ENCODE assay signal across 8 cellular contexts in the genomic region with DNA sequence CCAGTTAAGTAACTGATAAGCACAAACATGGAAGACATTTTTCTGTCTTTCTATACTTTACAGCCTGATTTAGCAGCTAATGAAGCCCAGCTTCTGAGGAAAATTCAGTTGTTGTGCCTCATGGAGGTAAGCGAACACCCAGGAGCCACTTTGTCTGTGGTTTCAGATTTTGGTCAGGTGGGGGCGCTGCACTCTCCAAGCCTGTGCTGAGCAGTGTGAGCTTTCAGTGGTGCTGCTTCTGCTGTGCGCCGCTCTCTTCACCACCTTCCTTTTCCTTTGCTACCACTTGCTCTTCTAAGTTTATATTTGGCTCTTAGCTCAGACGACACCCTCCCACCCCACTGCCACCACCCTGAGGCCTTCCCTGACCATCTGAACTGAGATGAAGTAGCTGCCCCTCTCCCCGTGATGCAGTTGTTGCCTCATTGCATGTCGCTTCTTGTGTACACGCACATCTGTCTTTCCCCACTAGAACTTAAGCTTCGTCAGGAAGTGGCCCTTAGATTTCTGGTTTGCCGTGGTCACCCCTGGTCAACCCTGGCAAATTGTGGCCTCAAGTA. TPM values are rescaled to one million over a fixed set of nuclear protein-coding genes. Genes with fewer than 3 reads are reported as not detected.
A peak's percentile ranks its signal among the peaks of the same experiment; 100 is the strongest.
DNase-seq lines count a peak whose midpoint lies in the region; ATAC-seq and TF ChIP-seq lines count a peak whose summit lies in the region.

No MANE protein-coding gene starts in this region.

- no peak overlapping the region for H3K4me3 ChIP-seq in MM.1S (ENCODE audit: low read length)

- H2AFZ ChIP-seq in MM.1S (ENCODE audit: low read length): no peak overlapping the region

- peaks cover 21% of the 10 kb centered on the region for H3K4me1 Mint-ChIP-seq in activated CD4-positive, alpha-beta T cell treated with anti-CD3 and anti-CD28 coated beads, Interleukin-2, amount 10 ng/mL, durations not matched to agents 24 days and 14 days
- H3K4me1 Mint-ChIP-seq in mesothelial cell of epicardium: no peaks in the 10 kb centered on the region

- H4K20me1 ChIP-seq in MM.1S (ENCODE audit: insufficient read depth, low read length): no peaks in the 10 kb centered on the region

- H3K27me3 Mint-ChIP-seq in activated CD4-positive, alpha-beta T cell treated with anti-CD3 and anti-CD28 coated beads, Interleukin-2, amount 10 ng/mL, durations not matched to agents 24 days and 14 days: no peaks in the 10 kb centered on the region
- no peaks in the 10 kb centered on the region for H3K27me3 Mint-ChIP-seq in mesothelial cell of epicardium (ENCODE audit: low read depth)

- no peak overlapping the region for H3K4me2 ChIP-seq in MM.1S (ENCODE audit: low read depth, low read length)

- H3K9me3 Mint-ChIP-seq in activated CD4-positive, alpha-beta T cell treated with anti-CD3 and anti-CD28 coated beads, Interleukin-2, amount 10 ng/mL, durations not matched to agents 24 days and 14 days: no peaks in the 10 kb centered on the region
- no peaks in the 10 kb centered on the region for H3K9me3 Mint-ChIP-seq in mesothelial cell of epicardium

- no peak overlapping the region for H3K4me3 Mint-ChIP-seq in activated CD4-positive, alpha-beta T cell treated with anti-CD3 and anti-CD28 coated beads, Interleukin-2, amount 10 ng/mL, durations not matched to agents 24 days and 14 days
- no peak overlapping the region for H3K4me3 Mint-ChIP-seq in mesothelial cell of epicardium

- H3K27ac ChIP-seq in MM.1S (ENCODE audit: low read length): no peak overlapping the region

- intact Hi-C loops in activated CD4-positive, alpha-beta T cell treated with anti-CD3 and anti-CD28 coated beads, Interleukin-2, amount 10 ng/mL, durations not matched to agents 24 days and 14 days (cut with micrococcal nuclease): loop anchor here (1.0 to 2.0 kb wide), 3 partner anchors 14 to 111 kb away; partner anchors contain the start of genes PSMD13 and SIRT3

- DNase-seq in EH (ENCODE audit: low read depth) (peak; percentile 57), MM.1S (peak; percentile 57), dermis blood vessel endothelial cell (peak; percentile 82), mesothelial cell of epicardium (ENCODE audit: low spot score in 2 of 2, unreplicated experiment in 2 of 2) (peak in 1 of 2 experiments; percentile 76)
- peak; percentile 94 for DNase-seq in activated CD4-positive, alpha-beta T cell treated with anti-CD3 and anti-CD28 coated beads, Interleukin-2, amount 10 ng/mL, durations not matched to agents 24 days and 14 days
- DNase-seq in stimulated activated CD8-positive, alpha-beta memory T cell treated with anti-CD3 and anti-CD28 coated beads, Interleukin-7, amount 100 ng/mL, for 24 hours (ENCODE audit: low read depth): peak; percentile 59

- H3K36me3 Mint-ChIP-seq in activated CD4-positive, alpha-beta T cell treated with anti-CD3 and anti-CD28 coated beads, Interleukin-2, amount 10 ng/mL, durations not matched to agents 24 days and 14 days (ENCODE audit: low read depth): peaks cover 65% of the 10 kb centered on the region
- H3K36me3 Mint-ChIP-seq in mesothelial cell of epicardium: peaks cover 43% of the 10 kb centered on the region

- no peaks in the 10 kb centered on the region; the same call in 1 of the 2 replicates for H3F3A ChIP-seq in MM.1S (ENCODE audit: insufficient read depth, low read length)

- peak overlapping the region; percentile 42 for H3K27ac Mint-ChIP-seq in activated CD4-positive, alpha-beta T cell treated with anti-CD3 and anti-CD28 coated beads, Interleukin-2, amount 10 ng/mL, durations not matched to agents 24 days and 14 days
- peak overlapping the region; percentile 64 for H3K27ac Mint-ChIP-seq in mesothelial cell of epicardium

- no peaks in the 10 kb centered on the region for H3K27me3 ChIP-seq in MM.1S (replicated peaks; ENCODE audit: insufficient read depth, low read length)

- TF ChIP-seq CTCF in MM.1S (IDR thresholded peaks at IDR 0.05; ENCODE audit: low read length): peak; percentile 55
- peak; percentile 71 for TF ChIP-seq CTCF in mesothelial cell of epicardium (IDR thresholded peaks at IDR 0.05; ENCODE audit: unreplicated experiment)

- no peak overlapping the region for H3K9ac ChIP-seq in MM.1S (ENCODE audit: low read length)

- H3K4me1 ChIP-seq in MM.1S (ENCODE audit: low read length): no peaks in the 10 kb centered on the region

- H3K79me2 ChIP-seq in MM.1S (ENCODE audit: low read length): no peaks in the 10 kb centered on the region

- no peaks in the 10 kb centered on the region for H3K9me2 ChIP-seq in MM.1S (replicated peaks; ENCODE audit: insufficient read depth, low read length)

- H3K9me3 ChIP-seq in MM.1S (replicated peaks; ENCODE audit: insufficient read depth, low read length): no peaks in the 10 kb centered on the region

- no peak for ATAC-seq in GM21825 (IDR thresholded peaks at IDR 0.05; ENCODE audit: unreplicated experiment)
- no peak for ATAC-seq in HG03457 (IDR thresholded peaks at IDR 0.05; ENCODE audit: unreplicated experiment)

- H3K36me3 ChIP-seq in MM.1S (replicated peaks; ENCODE audit: insufficient read depth, low read length): peaks cover 12% of the 10 kb centered on the region; the same call in 1 of the 2 replicates

RNA-seq across cellular contexts. Expression of gene PSMD13, which starts 14.0 kb away (rescaled TPM):
- 272 and 275 TPM in 2 replicates for total RNA-seq in activated CD4-positive, alpha-beta T cell treated with anti-CD3 and anti-CD28 coated beads, Interleukin-2, amount 10 ng/mL, durations not matched to agents 24 days and 14 days
- total RNA-seq in dermis blood vessel endothelial cell (160 and 183 TPM in 2 replicates), mesothelial cell of epicardium (93.0 to 96.2 TPM (median 93.9 TPM) in 3 replicates)

RNA-seq across cellular contexts. Expression of gene SIRT3, which starts 14.7 kb away (rescaled TPM):
- 16.5 and 17.6 TPM in 2 replicates for total RNA-seq in activated CD4-positive, alpha-beta T cell treated with anti-CD3 and anti-CD28 coated beads, Interleukin-2, amount 10 ng/mL, durations not matched to agents 24 days and 14 days
- total RNA-seq in dermis blood vessel endothelial cell (7.1 and 9.0 TPM in 2 replicates), mesothelial cell of epicardium (33.2 to 33.7 TPM (median 33.3 TPM) in 3 replicates)

RNA-seq across cellular contexts. Expression of gene NLRP6, which starts 27.4 kb away (rescaled TPM):
- 3.2 and 3.5 TPM in 2 replicates for total RNA-seq in activated CD4-positive, alpha-beta T cell treated with anti-CD3 and anti-CD28 coated beads, Interleukin-2, amount 10 ng/mL, durations not matched to agents 24 days and 14 days
- not detected in 2 replicates for total RNA-seq in dermis blood vessel endothelial cell
- not detected in 3 replicates for total RNA-seq in mesothelial cell of epicardium

RNA-seq across cellular contexts. Expression of gene PGGHG, which starts 38.1 kb away (rescaled TPM):
- total RNA-seq in activated CD4-positive, alpha-beta T cell treated with anti-CD3 and anti-CD28 coated beads, Interleukin-2, amount 10 ng/mL, durations not matched to agents 24 days and 14 days: 136 and 142 TPM in 2 replicates
- total RNA-seq in dermis blood vessel endothelial cell: 15.1 and 28.4 TPM in 2 replicates
- 101 to 109 TPM (median 103 TPM) in 3 replicates for total RNA-seq in mesothelial cell of epicardium

RNA-seq across cellular contexts. Expression of gene RIC8A, which starts 43.3 kb away (rescaled TPM):
- 118 and 128 TPM in 2 replicates for total RNA-seq in activated CD4-positive, alpha-beta T cell treated with anti-CD3 and anti-CD28 coated beads, Interleukin-2, amount 10 ng/mL, durations not matched to agents 24 days and 14 days
- total RNA-seq in dermis blood vessel endothelial cell (127 and 140 TPM in 2 replicates), mesothelial cell of epicardium (85.2 to 100.0 TPM (median 91.8 TPM) in 3 replicates)
